In genomic region chr13:41460930-41461329, GRCh38 we compare ENCODE assay signal across 17 cellular contexts. TPM values are rescaled to one million over a fixed set of nuclear protein-coding genes. Genes with fewer than 3 reads are reported as not detected.
DNase-seq lines count a peak whose midpoint lies in the region; ATAC-seq and TF ChIP-seq lines count a peak whose summit lies in the region.
"Had no signal": no experiment of that assay in that cellular context is flagged by ENCODE, and none has a peak within 500 bp of the region (broad histone marks: within the 10 kb centered on the region; RNA-seq: fewer than 3 reads in every experiment).

No MANE protein-coding gene starts in this region.

- ATAC-seq in CD4-positive, alpha-beta T cell (ENCODE audit: poor library complexity): no peak
- no peak for ATAC-seq in activated T-helper 17 cell treated with anti-CD3 and anti-CD28 coated beads, Interleukin-2, amount 50 U/mL, for 72 hours (replicated peaks)
- no peak for ATAC-seq in naive thymus-derived CD4-positive, alpha-beta T cell
- no peak for ATAC-seq in HG02970 (IDR thresholded peaks at IDR 0.05; ENCODE audit: low FRiP score, unreplicated experiment)
- ATAC-seq: K562 had no signal

- peaks cover 54 to 74% of the 10 kb centered on the region in 2 donors for H3K4me1 ChIP-seq in naive thymus-derived CD4-positive, alpha-beta T cell (ENCODE audit: control insufficient read depth in 2 of 2, insufficient read depth in 2 of 2, low read length in 2 of 2)
- H3K4me1 ChIP-seq: breast epithelium had no signal

- H3K27ac ChIP-seq in CD4-positive, alpha-beta T cell (ENCODE audit: low read depth, low read length): peak overlapping the region; percentile 93
- H3K27ac ChIP-seq in naive thymus-derived CD4-positive, alpha-beta T cell (ENCODE audit: low read depth, low read length): peak overlapping the region; percentile 97
- H3K27ac ChIP-seq: breast epithelium, thoracic aorta had no signal

- no peaks in the 10 kb centered on the region for H3K9me3 ChIP-seq in CD4-positive, alpha-beta T cell (ENCODE audit: control insufficient read depth, low read length)
- H3K9me3 ChIP-seq in naive thymus-derived CD4-positive, alpha-beta T cell (ENCODE audit: control insufficient read depth in 2 of 3, low read length in 3 of 3): no peaks in the 10 kb centered on the region
- H3K9me3 ChIP-seq: breast epithelium, thoracic aorta had no signal

- no peaks in the 10 kb centered on the region for H3K9me3 Mint-ChIP-seq in CD4-positive, alpha-beta T cell
- H3K9me3 Mint-ChIP-seq in activated T-helper 17 cell treated with anti-CD3 and anti-CD28 coated beads, Interleukin-2, amount 50 U/mL, for 72 hours: no peaks in the 10 kb centered on the region
- peaks cover 0 to 2% (median 0%) of the 10 kb centered on the region in 11 donors for H3K9me3 Mint-ChIP-seq in naive thymus-derived CD4-positive, alpha-beta T cell

- H3K36me3 Mint-ChIP-seq in CD4-positive, alpha-beta T cell (ENCODE audit: low read depth): peaks cover 82% of the 10 kb centered on the region
- H3K36me3 Mint-ChIP-seq in activated T-helper 17 cell treated with anti-CD3 and anti-CD28 coated beads, Interleukin-2, amount 50 U/mL, for 72 hours (ENCODE audit: low read depth): peaks cover 80% of the 10 kb centered on the region
- H3K36me3 Mint-ChIP-seq in naive thymus-derived CD4-positive, alpha-beta T cell: peaks cover 19 to 43% (median 28%) of the 10 kb centered on the region in 5 donors

- CTCF ChIA-PET in CD4-positive, alpha-beta T cell (lab: Charles Lee): interaction anchor here (1.0 to 1.7 kb wide), 2 partner anchors 126 to 192 kb away, joined by 3 to 5 read pairs; no protein-coding TSS in a partner anchor
- CTCF ChIA-PET in naive thymus-derived CD4-positive, alpha-beta T cell (lab: Charles Lee): interaction anchor here (0.6 to 3.5 kb wide), 6 partner anchors 9 to 126 kb away, joined by 3 to 31 read pairs (median 15); no protein-coding TSS in a partner anchor

- no peak for TF ChIP-seq CTCF in CD4-positive, alpha-beta T cell (IDR thresholded peaks at IDR 0.05)

- H3K4me3 ChIP-seq in naive thymus-derived CD4-positive, alpha-beta T cell (ENCODE audit: low read length): peak overlapping the region; percentile 84
- H3K4me3 ChIP-seq: K562, smooth muscle cell had no signal

- DNase-seq in CD1c-positive myeloid dendritic cell (ENCODE audit: extremely low spot score) (peak; percentile 56), NCI-H446 treated with DMSO at 0.1 percent for 48 hours (lab: John Stamatoyannopoulos, UW) (no peak), head of caudate nucleus (no peak)
- no peak for DNase-seq in CD4-positive, alpha-beta T cell
- peak in 2 of 9 donors; percentile 39 to 47 for DNase-seq in naive thymus-derived CD4-positive, alpha-beta T cell
- DNase-seq: activated CD4-positive, CD25-positive, alpha-beta regulatory T cell; effector CD4-positive, alpha-beta T cell; mesenchymal stem cell; NCI-H1436 treated with DMSO at 0.1 percent for 48 hours; NCI-H446; occipital lobe had no signal

- peaks cover 3% of the 10 kb centered on the region for H3K27me3 Mint-ChIP-seq in CD4-positive, alpha-beta T cell
- no peaks in the 10 kb centered on the region for H3K27me3 Mint-ChIP-seq in activated T-helper 17 cell treated with anti-CD3 and anti-CD28 coated beads, Interleukin-2, amount 50 U/mL, for 72 hours
- peaks cover 0 to 11% (median 0%) of the 10 kb centered on the region in 5 donors for H3K27me3 Mint-ChIP-seq in naive thymus-derived CD4-positive, alpha-beta T cell

- intact Hi-C loops in CD4-positive, alpha-beta T cell (cut with DNase I, micrococcal nuclease): loop anchor here (5.0 to 10.0 kb wide), 4 partner anchors 36 to 584 kb away; partner anchors contain the start of gene DGKH (in 1 of the 2)
- intact Hi-C loops in naive thymus-derived CD4-positive, alpha-beta T cell (cut with micrococcal nuclease): loop anchor here (5.0 to 10.0 kb wide), 4 partner anchors 81 to 1276 kb away; partner anchors contain the start of gene DGKH (in 1 of the 2)
- intact Hi-C loops in head of caudate nucleus (cut with DNase I): no loop called here

- peak overlapping the region; percentile 98 for H3K27ac Mint-ChIP-seq in CD4-positive, alpha-beta T cell
- H3K27ac Mint-ChIP-seq in activated T-helper 17 cell treated with anti-CD3 and anti-CD28 coated beads, Interleukin-2, amount 50 U/mL, for 72 hours: peak overlapping the region; percentile 95
- H3K27ac Mint-ChIP-seq in naive thymus-derived CD4-positive, alpha-beta T cell: peak overlapping the region; percentile 93 to 99 (median 98)

- peak overlapping the region; percentile 94 for H3K4me3 Mint-ChIP-seq in CD4-positive, alpha-beta T cell
- H3K4me3 Mint-ChIP-seq in activated T-helper 17 cell treated with anti-CD3 and anti-CD28 coated beads, Interleukin-2, amount 50 U/mL, for 72 hours: peak overlapping the region; percentile 97
- peak overlapping the region; percentile 91 to 98 (median 96) for H3K4me3 Mint-ChIP-seq in naive thymus-derived CD4-positive, alpha-beta T cell

- peaks cover 83% of the 10 kb centered on the region for H3K4me1 Mint-ChIP-seq in CD4-positive, alpha-beta T cell (ENCODE audit: low read depth)
- H3K4me1 Mint-ChIP-seq in activated T-helper 17 cell treated with anti-CD3 and anti-CD28 coated beads, Interleukin-2, amount 50 U/mL, for 72 hours: peaks cover 62% of the 10 kb centered on the region
- peaks cover 66 to 83% (median 75%) of the 10 kb centered on the region in 7 donors for H3K4me1 Mint-ChIP-seq in naive thymus-derived CD4-positive, alpha-beta T cell

- POLR2A ChIA-PET in CD4-positive, alpha-beta T cell (lab: Charles Lee): interaction anchor here (0.9 to 5.7 kb wide), 4 partner anchors 9 to 190 kb away, joined by 3 to 37 read pairs (median 26); no protein-coding TSS in a partner anchor
- POLR2A ChIA-PET in naive thymus-derived CD4-positive, alpha-beta T cell (lab: Charles Lee): interaction anchor here (0.6 to 4.2 kb wide), 7 partner anchors 9 to 192 kb away, joined by 3 to 44 read pairs (median 10); no protein-coding TSS in a partner anchor

- H3K36me3 ChIP-seq in naive thymus-derived CD4-positive, alpha-beta T cell (ENCODE audit: control insufficient read depth in 2 of 3, insufficient read depth in 3 of 3, low read length in 3 of 3): peaks cover 0 to 11% (median 0%) of the 10 kb centered on the region in 3 experiments
- H3K36me3 ChIP-seq: breast epithelium, thoracic aorta had no signal

- H3K27me3 ChIP-seq in CD4-positive, alpha-beta T cell (ENCODE audit: control insufficient read depth, insufficient read depth, low read length): no peaks in the 10 kb centered on the region
- no peaks in the 10 kb centered on the region for H3K27me3 ChIP-seq in naive thymus-derived CD4-positive, alpha-beta T cell (ENCODE audit: control insufficient read depth in 2 of 2, insufficient read depth in 2 of 2, low read length in 2 of 2)
- H3K27me3 ChIP-seq: breast epithelium had no signal

RNA-seq across cellular contexts. Expression of gene RGCC, which starts 3.6 kb away (rescaled TPM):
- total RNA-seq in CD4-positive, alpha-beta T cell: 100 to 1,000 TPM; 752 to 758 TPM
- 100 to 1,000 TPM in 1 of 2 donors, 10 to 100 TPM in 1; 57.0 to 163 TPM for total RNA-seq in activated T-helper 17 cell treated with anti-CD3 and anti-CD28 coated beads, Interleukin-2, amount 50 U/mL, for 72 hours
- total RNA-seq in naive thymus-derived CD4-positive, alpha-beta T cell: 100 to 1,000 TPM in 4 of 5 experiments, 10 to 100 TPM in 1; 45.9 to 402 (median 197) TPM
- 100 to 1,000 TPM; 123 to 284 TPM for polyA plus RNA-seq in naive thymus-derived CD4-positive, alpha-beta T cell
